In the genomic region with DNA sequence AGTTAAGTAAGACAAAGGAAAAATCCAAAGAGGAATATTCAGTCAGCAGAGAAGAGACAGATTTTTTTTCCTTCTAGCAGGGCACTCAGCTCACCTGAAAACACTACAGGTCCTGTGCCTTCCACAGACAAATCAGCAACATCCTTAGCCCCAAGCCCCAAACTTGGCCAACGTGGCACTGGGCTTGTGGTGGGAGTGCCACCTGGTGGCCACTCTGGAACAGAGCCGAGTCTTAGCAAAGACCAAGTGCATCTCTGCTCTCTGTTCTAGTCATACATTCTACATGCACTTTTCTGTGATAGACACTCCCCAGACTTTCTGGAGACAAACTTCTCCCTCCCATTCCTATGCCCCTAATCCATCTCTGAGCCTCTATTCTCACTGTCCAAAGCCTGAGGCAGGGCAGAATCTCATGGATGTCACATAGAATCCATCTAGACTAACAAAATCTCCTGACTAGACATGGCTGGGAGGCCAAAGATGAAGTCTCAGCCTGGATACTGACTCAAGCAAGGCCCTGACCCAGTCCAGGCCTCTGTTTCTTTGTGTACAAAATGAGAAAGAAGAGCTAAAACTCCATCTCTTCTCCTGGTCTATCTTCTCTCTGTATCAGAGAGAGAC, we compare ENCODE assay signal across 1 cellular context.
TF ChIP-seq lines count a peak whose summit lies in the region.

No MANE protein-coding gene starts in this region.

TF ChIP-seq in K562, 482 proteins besides CTCF, POLR2A, EP300 and RAD21 (continued from another document):
- TF ChIP-seq, protein P1, sequence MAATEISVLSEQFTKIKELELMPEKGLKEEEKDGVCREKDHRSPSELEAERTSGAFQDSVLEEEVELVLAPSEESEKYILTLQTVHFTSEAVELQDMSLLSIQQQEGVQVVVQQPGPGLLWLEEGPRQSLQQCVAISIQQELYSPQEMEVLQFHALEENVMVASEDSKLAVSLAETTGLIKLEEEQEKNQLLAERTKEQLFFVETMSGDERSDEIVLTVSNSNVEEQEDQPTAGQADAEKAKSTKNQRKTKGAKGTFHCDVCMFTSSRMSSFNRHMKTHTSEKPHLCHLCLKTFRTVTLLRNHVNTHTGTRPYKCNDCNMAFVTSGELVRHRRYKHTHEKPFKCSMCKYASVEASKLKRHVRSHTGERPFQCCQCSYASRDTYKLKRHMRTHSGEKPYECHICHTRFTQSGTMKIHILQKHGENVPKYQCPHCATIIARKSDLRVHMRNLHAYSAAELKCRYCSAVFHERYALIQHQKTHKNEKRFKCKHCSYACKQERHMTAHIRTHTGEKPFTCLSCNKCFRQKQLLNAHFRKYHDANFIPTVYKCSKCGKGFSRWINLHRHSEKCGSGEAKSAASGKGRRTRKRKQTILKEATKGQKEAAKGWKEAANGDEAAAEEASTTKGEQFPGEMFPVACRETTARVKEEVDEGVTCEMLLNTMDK (IDR thresholded peaks at IDR 0.05; ENCODE audit: borderline replicate concordance, insufficient read depth, low read depth, low read length, poor library complexity, severe bottlenecking), result no peak
- no peak for TF ChIP-seq ZNF263 (CRISPR knock-in tag; IDR thresholded peaks at IDR 0.05; ENCODE audit: borderline replicate concordance)
- no peak for TF ChIP-seq TCFL5 (CRISPR knock-in tag; conservative IDR thresholded peaks at IDR 0.05)
- peak in 1 of 2 experiments; percentile 30; a peak in 1 of 4 replicates for TF ChIP-seq NONO (IDR thresholded peaks at IDR 0.05; ENCODE audit: low read depth in 2 of 2, low read length in 1 of 2)
- TF ChIP-seq STAG1 (CRISPR knock-in tag; IDR thresholded peaks at IDR 0.05; ENCODE audit: borderline replicate concordance), result peak; percentile 91
- TF ChIP-seq, protein P2, sequence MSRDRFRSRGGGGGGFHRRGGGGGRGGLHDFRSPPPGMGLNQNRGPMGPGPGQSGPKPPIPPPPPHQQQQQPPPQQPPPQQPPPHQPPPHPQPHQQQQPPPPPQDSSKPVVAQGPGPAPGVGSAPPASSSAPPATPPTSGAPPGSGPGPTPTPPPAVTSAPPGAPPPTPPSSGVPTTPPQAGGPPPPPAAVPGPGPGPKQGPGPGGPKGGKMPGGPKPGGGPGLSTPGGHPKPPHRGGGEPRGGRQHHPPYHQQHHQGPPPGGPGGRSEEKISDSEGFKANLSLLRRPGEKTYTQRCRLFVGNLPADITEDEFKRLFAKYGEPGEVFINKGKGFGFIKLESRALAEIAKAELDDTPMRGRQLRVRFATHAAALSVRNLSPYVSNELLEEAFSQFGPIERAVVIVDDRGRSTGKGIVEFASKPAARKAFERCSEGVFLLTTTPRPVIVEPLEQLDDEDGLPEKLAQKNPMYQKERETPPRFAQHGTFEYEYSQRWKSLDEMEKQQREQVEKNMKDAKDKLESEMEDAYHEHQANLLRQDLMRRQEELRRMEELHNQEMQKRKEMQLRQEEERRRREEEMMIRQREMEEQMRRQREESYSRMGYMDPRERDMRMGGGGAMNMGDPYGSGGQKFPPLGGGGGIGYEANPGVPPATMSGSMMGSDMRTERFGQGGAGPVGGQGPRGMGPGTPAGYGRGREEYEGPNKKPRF (IDR thresholded peaks at IDR 0.05; ENCODE audit: low read depth, low read length), result no peak
- 0 out of 2 replicates have a peak, but pooled peaks have one; percentile 24 for TF ChIP-seq TCF3 (CRISPR knock-in tag; IDR thresholded peaks at IDR 0.05)
- TF ChIP-seq, protein P3, sequence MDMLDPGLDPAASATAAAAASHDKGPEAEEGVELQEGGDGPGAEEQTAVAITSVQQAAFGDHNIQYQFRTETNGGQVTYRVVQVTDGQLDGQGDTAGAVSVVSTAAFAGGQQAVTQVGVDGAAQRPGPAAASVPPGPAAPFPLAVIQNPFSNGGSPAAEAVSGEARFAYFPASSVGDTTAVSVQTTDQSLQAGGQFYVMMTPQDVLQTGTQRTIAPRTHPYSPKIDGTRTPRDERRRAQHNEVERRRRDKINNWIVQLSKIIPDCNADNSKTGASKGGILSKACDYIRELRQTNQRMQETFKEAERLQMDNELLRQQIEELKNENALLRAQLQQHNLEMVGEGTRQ (CRISPR knock-in tag; IDR thresholded peaks at IDR 0.05), result no peak
- peak; percentile 62; the same call in 1 of the 2 replicates for TF ChIP-seq RB1 (IDR thresholded peaks at IDR 0.05; ENCODE audit: low read depth)
- TF ChIP-seq LEF1 (IDR thresholded peaks at IDR 0.05), result no peak
- 0 out of 2 replicates have a peak, but pooled peaks have one; percentile 53 for TF ChIP-seq LCOR (CRISPR knock-in tag; IDR thresholded peaks at IDR 0.05)
- TF ChIP-seq, protein P4, sequence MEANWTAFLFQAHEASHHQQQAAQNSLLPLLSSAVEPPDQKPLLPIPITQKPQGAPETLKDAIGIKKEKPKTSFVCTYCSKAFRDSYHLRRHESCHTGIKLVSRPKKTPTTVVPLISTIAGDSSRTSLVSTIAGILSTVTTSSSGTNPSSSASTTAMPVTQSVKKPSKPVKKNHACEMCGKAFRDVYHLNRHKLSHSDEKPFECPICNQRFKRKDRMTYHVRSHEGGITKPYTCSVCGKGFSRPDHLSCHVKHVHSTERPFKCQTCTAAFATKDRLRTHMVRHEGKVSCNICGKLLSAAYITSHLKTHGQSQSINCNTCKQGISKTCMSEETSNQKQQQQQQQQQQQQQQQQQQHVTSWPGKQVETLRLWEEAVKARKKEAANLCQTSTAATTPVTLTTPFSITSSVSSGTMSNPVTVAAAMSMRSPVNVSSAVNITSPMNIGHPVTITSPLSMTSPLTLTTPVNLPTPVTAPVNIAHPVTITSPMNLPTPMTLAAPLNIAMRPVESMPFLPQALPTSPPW (CRISPR knock-in tag; IDR thresholded peaks at IDR 0.05), result peak; percentile 38; the same call in 1 of the 2 replicates
- TF ChIP-seq POLR2B (IDR thresholded peaks at IDR 0.05; ENCODE audit: low read depth, partially characterized antibody), result no peak
- peak; percentile 48 to 76; a peak in 3 of 4 replicates for TF ChIP-seq TBL1XR1 (IDR thresholded peaks at IDR 0.05; ENCODE audit: low read length in 2 of 2)
- peak in 1 of 2 experiments; percentile 64; a peak in 1 of 4 replicates for TF ChIP-seq RCOR1 (IDR thresholded peaks at IDR 0.05; ENCODE audit: borderline replicate concordance in 1 of 2, low read depth in 2 of 2, low read length in 2 of 2)
- TF ChIP-seq ESRRA (IDR thresholded peaks at IDR 0.05; ENCODE audit: borderline replicate concordance, low read depth), result 0 out of 2 replicates have a peak, but pooled peaks have one; percentile 19
- no peak for TF ChIP-seq NRF1 (conservative IDR thresholded peaks at IDR 0.05 in 1 of 2, IDR thresholded peaks at IDR 0.05 in 1 of 2)
- TF ChIP-seq ARID1B (IDR thresholded peaks at IDR 0.05), result 0 out of 2 replicates have a peak, but pooled peaks have one; percentile 5
- peak; percentile 62; the same call in 1 of the 2 replicates for TF ChIP-seq JUND (IDR thresholded peaks at IDR 0.05; ENCODE audit: borderline replicate concordance, low read depth, low read length)
- TF ChIP-seq JUND (tag; IDR thresholded peaks at IDR 0.05; ENCODE audit: borderline replicate concordance, low read depth, low read length), result peak; percentile 69; the same call in 2 of the 3 replicates
- TF ChIP-seq CTBP1 (IDR thresholded peaks at IDR 0.05; ENCODE audit: borderline replicate concordance), result peak; percentile 67; the same call in 1 of the 2 replicates
- no peak for TF ChIP-seq TBP (optimal IDR thresholded peaks at IDR 0.05; ENCODE audit: low read depth, low read length)
- TF ChIP-seq ZNF668 (CRISPR knock-in tag; IDR thresholded peaks at IDR 0.05), result peak; percentile 35; the same call in 1 of the 2 replicates
- peak; percentile 79 for TF ChIP-seq MYC (IDR thresholded peaks at IDR 0.05; ENCODE audit: low read depth, low read length)
- TF ChIP-seq MYC (CRISPR knock-in tag; IDR thresholded peaks at IDR 0.05; ENCODE audit: borderline replicate concordance, low read depth), result no peak
